In the genomic region with DNA sequence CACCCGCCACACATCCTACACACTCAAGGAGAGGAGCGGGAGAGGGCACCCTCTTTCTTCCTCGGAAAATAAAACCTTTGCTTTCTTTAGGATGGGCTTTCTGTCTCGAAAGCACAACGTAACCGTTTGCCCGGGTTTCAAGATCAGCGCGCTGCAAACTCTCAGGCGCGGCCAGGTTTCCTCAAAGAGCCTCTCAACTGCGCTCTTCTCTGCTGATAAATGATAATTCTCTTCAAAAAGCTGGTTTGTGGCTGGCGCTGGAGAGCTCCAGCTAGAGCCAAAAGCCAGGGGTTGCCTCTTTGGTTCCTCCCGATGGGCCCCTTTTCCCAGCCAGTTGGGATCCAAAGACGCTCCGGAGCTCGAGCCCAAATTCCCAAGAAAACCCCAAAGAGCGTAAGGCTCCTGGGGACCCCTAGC, we compare ENCODE assay signal across 8 cellular contexts. TPM values are rescaled to one million over a fixed set of nuclear protein-coding genes. Genes with fewer than 3 reads are reported as not detected.
DNase-seq lines count a peak whose midpoint lies in the region; ATAC-seq, FAIRE-seq and TF ChIP-seq lines count a peak whose summit lies in the region.

No MANE protein-coding gene starts in this region.

- H3K27me3 ChIP-seq in SJCRH30 (no peaks in the 10 kb centered on the region), pancreas (no peaks in the 10 kb centered on the region)

- intact Hi-C loops in pancreas (cut with DNase I) = loop anchor here in 2 of 3 donors (5.0 to 10.0 kb wide), 4 partner anchors 256 to 591 kb away; no protein-coding TSS in a partner anchor

- no peaks in the 10 kb centered on the region for H3K9me3 Mint-ChIP-seq in HFFc6

- peak overlapping the region; percentile 88 for H3K4me3 Mint-ChIP-seq in HFFc6

- no peaks in the 10 kb centered on the region for H3K4me1 ChIP-seq in SJCRH30
- no peaks in the 10 kb centered on the region for H3K4me1 ChIP-seq in pancreas

- no peaks in the 10 kb centered on the region for H3K36me3 Mint-ChIP-seq in HFFc6 (ENCODE audit: low read depth)

- TF ChIP-seq CTCF in HFFc6 (IDR thresholded peaks at IDR 0.05) = no peak
- TF ChIP-seq CTCF in fibroblast of mammary gland (conservative IDR thresholded peaks at IDR 0.05; ENCODE audit: control insufficient read depth, insufficient read depth, low read depth, low read length) = no peak
- TF ChIP-seq CTCF in pancreas (IDR thresholded peaks at IDR 0.05) = no peak

- H3K4me3 ChIP-seq in SJCRH30 (peak overlapping the region; percentile 70), fibroblast of mammary gland (ENCODE audit: control insufficient read depth, low read depth, low read length) (peak overlapping the region; percentile 35), pancreas (peak overlapping the region; percentile 75 to 93 (median 89))

- 2 to 5% methylated on average over 18 of the region's 18 CpGs for WGBS in pancreas, 2 donors

- H3K36me3 ChIP-seq in SJCRH30 = no peaks in the 10 kb centered on the region
- H3K36me3 ChIP-seq in pancreas = no peaks in the 10 kb centered on the region

- peak; percentile 28 for DNase-seq in HFFc6
- no peak for DNase-seq in SJCRH30
- DNase-seq in fibroblast of mammary gland (ENCODE audit: low read depth) = no peak
- DNase-seq in pancreas = no peak
- no peak for DNase-seq in NCI-H82 treated with DMSO at 0.1 percent for 48 hours (lab: John Stamatoyannopoulos, UW; ENCODE audit: unreplicated experiment)
- DNase-seq in GM19238 (ENCODE audit: insufficient read length, low spot score) = no peak

- 0 out of 2 replicates have a peak overlapping the region, but pooled peaks have one; percentile 18 for H3K27ac ChIP-seq in SJCRH30
- peak overlapping the region in 1 of 4 donors; percentile 34 for H3K27ac ChIP-seq in pancreas

- peaks cover 45% of the 10 kb centered on the region for H3K4me1 Mint-ChIP-seq in HFFc6 (ENCODE audit: low read depth)

- peaks cover 5% of the 10 kb centered on the region for H3K27me3 Mint-ChIP-seq in HFFc6 (ENCODE audit: insufficient read depth)

- FAIRE-seq in pancreas (lab: Jason Lieb, UNC) = no peak

- peak overlapping the region; percentile 70 for H3K27ac Mint-ChIP-seq in HFFc6

- peak; percentile 3 for ATAC-seq in GM18861 (IDR thresholded peaks at IDR 0.05; ENCODE audit: unreplicated experiment)
- ATAC-seq in pancreas = peak; percentile 18 to 36 (median 22)
- ATAC-seq in GM21526 (IDR thresholded peaks at IDR 0.05; ENCODE audit: low FRiP score, unreplicated experiment) = no peak

- no peaks in the 10 kb centered on the region for H3K9me3 ChIP-seq in SJCRH30 (replicated peaks)
- H3K9me3 ChIP-seq in pancreas = no peaks in the 10 kb centered on the region

RNA-seq across cellular contexts. Expression of a gene that starts 0.5 kb away (rescaled TPM):
- total RNA-seq in HFFc6 (2021; fragmentation: NEBNext Ultra II Directional; extraction: Animal tissue kit (Norgen Biotek cat#: 25700)) = 10 to 100 TPM; 17.2 to 25.7 (median 23.1) TPM
- total RNA-seq in SJCRH30 (2014; rRNA removed; shearing (Covaris generic)) = 11.0 and 13.4 TPM in 2 replicates
- total RNA-seq in pancreas = 10 to 100 TPM; 12.8 to 18.7 (median 14.6) TPM
- polyA plus RNA-seq in pancreas = 1 to 10 TPM; 4.5 to 5.4 TPM

Comparison
In these comparisons a context has a peak if more than half of its experiments do, and no peak if none do; other contexts are left out.
1. H3K4me3 ChIP-seq: peak in every context shown above with its lines; median percentile 89 in pancreas; 70 in SJCRH30; 35 in fibroblast of mammary gland.